In the genomic region with DNA sequence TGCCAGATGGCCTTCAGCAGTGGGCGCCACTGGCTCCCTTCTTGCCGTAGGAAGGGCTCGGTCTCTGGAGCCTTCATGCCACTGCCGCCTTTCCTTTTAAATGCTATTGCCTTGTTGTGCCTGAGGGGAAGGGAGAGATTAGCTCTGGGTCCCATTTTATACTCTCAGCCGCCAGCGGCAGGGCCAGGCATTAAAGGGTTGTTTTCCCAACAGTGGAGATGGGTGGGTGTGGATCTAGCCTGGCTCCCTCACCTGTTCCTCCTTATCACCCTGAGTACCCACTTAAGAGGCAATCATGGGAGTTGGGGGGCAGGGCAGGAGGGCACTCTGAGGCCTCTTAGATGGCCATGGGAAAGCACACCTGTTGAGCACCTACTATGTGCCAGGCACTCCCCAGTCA, we compare ENCODE assay signal across 12 cellular contexts. TPM values are rescaled to one million over a fixed set of nuclear protein-coding genes. Genes with fewer than 3 reads are reported as not detected.
DNase-seq lines count a peak whose midpoint lies in the region; ATAC-seq and TF ChIP-seq lines count a peak whose summit lies in the region.
"Not testable (repeated sequence)": the region's sequence is repeated elsewhere in the genome, so short reads cannot be mapped to it uniquely, and the experiment has no call there.
"Had no signal": no experiment of that assay in that cellular context is flagged by ENCODE, and none has a peak within 500 bp of the region (broad histone marks: within the 10 kb centered on the region; RNA-seq: fewer than 3 reads in every experiment).

No MANE protein-coding gene starts in this region.

- not testable (repeated sequence) for TF ChIP-seq CTCF in lower lobe of right lung (IDR thresholded peaks at IDR 0.05); testis (IDR thresholded peaks at IDR 0.05); upper lobe of right lung (IDR thresholded peaks at IDR 0.05)

- not testable (repeated sequence) for H3K4me1 ChIP-seq in SJCRH30, lower lobe of right lung, testis, upper lobe of right lung

- H3K27ac ChIP-seq in SJCRH30, lower lobe of right lung, testis, upper lobe of right lung: not testable (repeated sequence)

- peak; percentile 20 for DNase-seq in NCI-H2029 (lab: John Stamatoyannopoulos, UW)
- peak; percentile 45 to 53 for DNase-seq in SJCRH30
- DNase-seq in left colon, lower lobe of right lung, upper lobe of right lung: not testable (repeated sequence)
- DNase-seq in posterior vena cava (ENCODE audit: low spot score), result peak; percentile 24
- peak; percentile 2 for DNase-seq in testis

- H3K4me1 Mint-ChIP-seq in dendritic cell treated with granulocyte-macrophage colony-stimulating factor and Interleukin-4, amounts not matched to agents 40 ng/mL and 50 ng/mL, for 4 days (ENCODE audit: low read depth), result peaks cover 44% of the 10 kb centered on the region

- H3K27ac Mint-ChIP-seq in dendritic cell treated with granulocyte-macrophage colony-stimulating factor and Interleukin-4, amounts not matched to agents 40 ng/mL and 50 ng/mL, for 4 days, result peak overlapping the region; percentile 27

- H3K4me3 Mint-ChIP-seq in dendritic cell treated with granulocyte-macrophage colony-stimulating factor and Interleukin-4, amounts not matched to agents 40 ng/mL and 50 ng/mL, for 4 days, result not testable (repeated sequence)

- H3K9me3 ChIP-seq in SJCRH30 (replicated peaks); lower lobe of right lung; testis; upper lobe of right lung: not testable (repeated sequence)

- not testable (repeated sequence) for H3K36me3 ChIP-seq in SJCRH30; lower lobe of right lung; testis (ENCODE audit: low read depth, missing control alignments); upper lobe of right lung

- intact Hi-C loops in dendritic cell treated with granulocyte-macrophage colony-stimulating factor and Interleukin-4, amounts not matched to agents 40 ng/mL and 50 ng/mL, for 4 days (cut with micrococcal nuclease); left colon (cut with DNase I, micrococcal nuclease); lower lobe of right lung (cut with DNase I); posterior vena cava (cut with DNase I); testis (cut with DNase I; ENCODE audit: low total_unique reads); upper lobe of right lung (cut with DNase I): not testable (repeated sequence)

- not testable (repeated sequence) for H3K36me3 Mint-ChIP-seq in dendritic cell treated with granulocyte-macrophage colony-stimulating factor and Interleukin-4, amounts not matched to agents 40 ng/mL and 50 ng/mL, for 4 days (ENCODE audit: low read depth)

- ATAC-seq in left colon, result peak; percentile 7
- ATAC-seq in lower lobe of right lung, result peak; percentile 29 to 58
- peak; percentile 34 for ATAC-seq in upper lobe of right lung

- TF ChIP-seq POLR2A in testis (IDR thresholded peaks at IDR 0.05), result not testable (repeated sequence)

- WGBS in testis, 2 donors, result 94% methylated on average over 6 of the region's 6 CpGs; no CpG with 5 or more reads in 1 of the 2 donors

- H3K27me3 ChIP-seq in SJCRH30; lower lobe of right lung (ENCODE audit: low read depth); testis; upper lobe of right lung: not testable (repeated sequence)

- not testable (repeated sequence) for H3K27me3 Mint-ChIP-seq in dendritic cell treated with granulocyte-macrophage colony-stimulating factor and Interleukin-4, amounts not matched to agents 40 ng/mL and 50 ng/mL, for 4 days

- H3K9me3 Mint-ChIP-seq in dendritic cell treated with granulocyte-macrophage colony-stimulating factor and Interleukin-4, amounts not matched to agents 40 ng/mL and 50 ng/mL, for 4 days, result not testable (repeated sequence)

- H3K4me3 ChIP-seq in SJCRH30, lower lobe of right lung, testis, upper lobe of right lung: not testable (repeated sequence)

RNA-seq across cellular contexts. Expression of a gene that starts 19.8 kb away (rescaled TPM):
- 1.5 and 1.7 TPM in 2 replicates for total RNA-seq in SJCRH30 (2014; rRNA removed; shearing (Covaris generic))
- total RNA-seq in left colon, result 10 to 100 TPM; 20.2 to 27.8 TPM
- 40.5 TPM for total RNA-seq in lower lobe of right lung
- under 1 TPM; 0.38 to 0.74 TPM for total RNA-seq in posterior vena cava
- 1 to 10 TPM in 1 of 2 donors, under 1 TPM in 1; 0.87 to 1.0 TPM for total RNA-seq in testis
- polyA plus RNA-seq in testis (ENCODE audit: insufficient read depth, low read depth, low replicate concordance), result 1.5 TPM
- 42.5 TPM for total RNA-seq in upper lobe of right lung
- total RNA-seq: A172; B cell; CD4-positive, alpha-beta T cell; CD8-positive, alpha-beta T cell had no signal

RNA-seq across cellular contexts. Expression of a gene that starts 28.8 kb away (rescaled TPM):
- total RNA-seq in SJCRH30 (2014; rRNA removed; shearing (Covaris generic)), result 30.2 and 33.0 TPM in 2 replicates
- total RNA-seq in left colon (10 to 100 TPM; 29.8 to 49.3 TPM), lower lobe of right lung (36.1 TPM), posterior vena cava (10 to 100 TPM; 21.7 to 43.1 TPM), testis (10 to 100 TPM; 30.1 to 91.3 TPM), upper lobe of right lung (47.3 TPM)
- polyA plus RNA-seq in testis (ENCODE audit: insufficient read depth, low read depth, low replicate concordance), result 30.0 TPM
